22 cellular contexts compared by ENCODE assay signal in genomic region chr18:67468038-67468437, GRCh38.
"Had no signal": no experiment of that assay in that cellular context is flagged by ENCODE, and none has a peak within 500 bp of the region (broad histone marks: within the 10 kb centered on the region; RNA-seq: fewer than 3 reads in every experiment).

No MANE protein-coding gene starts in this region.

- H3K27ac ChIP-seq: ascending aorta, breast epithelium, esophagus squamous epithelium, neutrophil, pancreas, right lobe of liver, testis had no signal

- H3K27me3 ChIP-seq: ascending aorta, breast epithelium, esophagus squamous epithelium, neutrophil, pancreas, right lobe of liver, testis had no signal

- H3K4me1 Mint-ChIP-seq: activated naive CD4-positive, alpha-beta T cell treated with anti-CD3 and anti-CD28 coated beads, Interleukin-2, amount 10 ng/mL, durations not matched to agents 7 days and 5 days; natural killer cell had no signal

- H3K9me3 Mint-ChIP-seq: activated naive CD4-positive, alpha-beta T cell treated with anti-CD3 and anti-CD28 coated beads, Interleukin-2, amount 10 ng/mL, durations not matched to agents 7 days and 5 days; dendritic cell treated with granulocyte-macrophage colony-stimulating factor and Interleukin-4, amounts not matched to agents 40 ng/mL and 50 ng/mL, for 4 days had no signal

- H3K9me3 ChIP-seq: breast epithelium, esophagus squamous epithelium, neutrophil, pancreas, right lobe of liver, testis had no signal

- DNase-seq: activated CD4-positive, alpha-beta T cell treated with anti-CD3 and anti-CD28 coated beads for 48 hours; activated CD4-positive, CD25-positive, alpha-beta regulatory T cell; activated CD8-positive, alpha-beta memory T cell treated with anti-CD3 and anti-CD28 coated beads, Interleukin-2, amount 50 U/mL, for 48 hours; activated effector memory CD4-positive, alpha-beta T cell treated with Interleukin-2 at 50 U/mL for 16 hours; activated naive CD4-positive, alpha-beta T cell treated with anti-CD3 and anti-CD28 coated beads, Interleukin-2, amount 10 ng/mL, durations not matched to agents 7 days and 5 days; activated T-cell treated with anti-CD3 and anti-CD28 coated beads, Interleukin-2, amount 50 U/mL, for 48 hours; effector CD8-positive, alpha-beta T cell; esophagus squamous epithelium; left cardiac atrium; mesendoderm; natural killer cell; pancreas; right lobe of liver; small intestine; stimulated activated CD4-positive, alpha-beta T cell treated with anti-CD3 and anti-CD28 coated beads, Interleukin-15, amount 100 ng/mL, for 24 hours; stimulated activated CD4-positive, alpha-beta T cell treated with anti-CD3 and anti-CD28 coated beads, Interleukin-2, amount 100 ng/mL, for 48 hours; testis had no signal

- H3K4me1 ChIP-seq: ascending aorta, breast epithelium, esophagus squamous epithelium, pancreas, right lobe of liver, testis had no signal

- H3K27me3 Mint-ChIP-seq: activated naive CD4-positive, alpha-beta T cell treated with anti-CD3 and anti-CD28 coated beads, Interleukin-2, amount 10 ng/mL, durations not matched to agents 7 days and 5 days; dendritic cell treated with granulocyte-macrophage colony-stimulating factor and Interleukin-4, amounts not matched to agents 40 ng/mL and 50 ng/mL, for 4 days; type B pancreatic cell had no signal

- ATAC-seq: left cardiac atrium, natural killer cell, pancreas, right lobe of liver had no signal

- H3K4me3 ChIP-seq: ascending aorta, breast epithelium, esophagus squamous epithelium, pancreas, right lobe of liver, testis had no signal

- H3K36me3 ChIP-seq: ascending aorta, breast epithelium, esophagus squamous epithelium, neutrophil, pancreas, right lobe of liver had no signal

- H3K36me3 Mint-ChIP-seq: activated naive CD4-positive, alpha-beta T cell treated with anti-CD3 and anti-CD28 coated beads, Interleukin-2, amount 10 ng/mL, durations not matched to agents 7 days and 5 days; natural killer cell; type B pancreatic cell had no signal

- H3K27ac Mint-ChIP-seq: activated naive CD4-positive, alpha-beta T cell treated with anti-CD3 and anti-CD28 coated beads, Interleukin-2, amount 10 ng/mL, durations not matched to agents 7 days and 5 days; dendritic cell treated with granulocyte-macrophage colony-stimulating factor and Interleukin-4, amounts not matched to agents 40 ng/mL and 50 ng/mL, for 4 days; natural killer cell; type B pancreatic cell had no signal

- H3K4me3 Mint-ChIP-seq: activated naive CD4-positive, alpha-beta T cell treated with anti-CD3 and anti-CD28 coated beads, Interleukin-2, amount 10 ng/mL, durations not matched to agents 7 days and 5 days; dendritic cell treated with granulocyte-macrophage colony-stimulating factor and Interleukin-4, amounts not matched to agents 40 ng/mL and 50 ng/mL, for 4 days; natural killer cell; type B pancreatic cell had no signal
